ENCODE assay signal across 8 cellular contexts in the genomic region with DNA sequence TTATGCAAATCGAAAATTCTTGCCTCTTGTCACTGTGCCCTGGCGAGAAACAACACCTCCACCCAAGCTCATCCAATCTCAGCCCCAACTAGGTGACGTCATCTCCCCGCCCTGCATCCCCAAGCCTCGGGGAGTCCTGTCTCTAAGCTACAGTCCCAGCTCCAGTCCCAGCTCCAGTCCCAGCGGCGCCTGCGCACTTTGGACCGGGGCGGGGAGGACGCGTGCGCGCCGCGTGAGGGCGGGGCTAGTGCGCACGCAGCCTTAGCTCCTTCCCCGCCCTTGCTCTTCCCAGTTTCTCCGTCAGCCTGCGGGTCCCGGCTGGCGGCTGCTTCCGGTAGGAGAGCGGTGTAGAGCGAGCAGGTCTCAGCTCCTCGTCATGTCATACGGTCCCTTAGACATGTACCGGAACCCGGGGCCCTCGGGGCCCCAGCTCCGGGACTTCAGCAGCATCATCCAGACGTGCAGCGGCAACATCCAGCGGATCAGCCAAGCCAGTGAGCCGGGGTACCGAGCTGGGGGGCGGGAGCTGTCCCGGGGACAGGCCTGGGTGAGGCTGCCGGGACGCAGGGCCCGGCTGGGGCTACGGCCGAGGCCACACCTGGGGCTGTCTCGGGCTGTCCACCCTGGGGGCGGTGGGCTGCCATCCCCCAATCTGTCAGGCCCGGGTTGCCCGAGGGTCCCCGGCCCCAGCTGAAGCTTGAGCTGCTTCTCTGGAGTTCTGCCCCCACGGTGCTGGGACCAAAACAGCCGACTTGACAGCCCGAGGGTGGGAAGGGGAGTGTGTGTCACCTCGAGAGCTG. TPM values are rescaled to one million over a fixed set of nuclear protein-coding genes. Genes with fewer than 3 reads are reported as not detected.
A peak's percentile ranks its signal among the peaks of the same experiment; 100 is the strongest.
DNase-seq lines count a peak whose midpoint lies in the region; ATAC-seq, FAIRE-seq and TF ChIP-seq lines count a peak whose summit lies in the region.

A gene (plus strand): TSS at position 288 of the 800 bp plus-strand sequence. CDS start 89 bp downstream, at position 377.

- peaks cover 0 to 2% of the 10 kb centered on the region in 2 experiments for H3K36me3 ChIP-seq in keratinocyte (ENCODE audit: control insufficient read depth in 2 of 2, extremely low read depth in 1 of 2, insufficient read depth in 2 of 2, low read length in 2 of 2)

- DNase-seq in AG20443 (ENCODE audit: low spot score) (peak; percentile 100), NCI-H510A (lab: John Stamatoyannopoulos, UW) (peak; percentile 94), cerebellum (ENCODE audit: low spot score) (peak; percentile 99), keratinocyte (ENCODE audit: low read depth, low spot score) (peak; percentile 94)
- DNase-seq in activated CD4-positive, alpha-beta T cell treated with anti-CD3 and anti-CD28 coated beads for 1 hour, result peak; percentile 97
- DNase-seq in stimulated activated CD4-positive, alpha-beta T cell treated with anti-CD3 and anti-CD28 coated beads, Interleukin-15, amount 100 ng/mL, for 1 hour (ENCODE audit: low read depth in 1 of 2, low spot score in 1 of 2), result peak; percentile 96 to 97

- H3K9ac ChIP-seq in keratinocyte (ENCODE audit: control insufficient read depth, extremely low read depth, insufficient read depth, low read length), result peak within 1 kb of the TSS; percentile 90

- FAIRE-seq in keratinocyte (lab: Jason Lieb, UNC), result peak; percentile 67

- no peaks in the 10 kb centered on the region for H3K27me3 ChIP-seq in keratinocyte (ENCODE audit: control insufficient read depth, extremely low read depth, insufficient read depth, low read length)

- TF ChIP-seq POLR2A in GM19099 (IDR thresholded peaks at IDR 0.05; ENCODE audit: extremely low read depth, insufficient read length, low read depth), result peak; percentile 75

- no peaks in the 10 kb centered on the region for H4K20me1 ChIP-seq in keratinocyte (ENCODE audit: control insufficient read depth, extremely low read depth, insufficient read depth, low read length)

- peak within 1 kb of the TSS; percentile 84 to 97 (median 84) for H3K4me3 ChIP-seq in keratinocyte (ENCODE audit: control insufficient read depth in 2 of 3, extremely low read depth in 1 of 3, insufficient read depth in 2 of 3, low read depth in 1 of 3, low read length in 3 of 3)

- peaks cover 36% of the 10 kb centered on the region for H3K79me2 ChIP-seq in keratinocyte (ENCODE audit: control insufficient read depth, insufficient read depth, low read length)

- peak within 1 kb of the TSS; percentile 78 for H2AFZ ChIP-seq in keratinocyte (ENCODE audit: control insufficient read depth, low read length)

- ATAC-seq in HG03432 (IDR thresholded peaks at IDR 0.05; ENCODE audit: unreplicated experiment), result peak; percentile 90

- peaks cover 12% of the 10 kb centered on the region for H3K4me1 ChIP-seq in keratinocyte (ENCODE audit: control insufficient read depth, extremely low read depth, insufficient read depth, low read length)

- peak within 1 kb of the TSS; percentile 74 for H3K27ac ChIP-seq in keratinocyte (ENCODE audit: control insufficient read depth, insufficient read depth, low read length)

- dilution Hi-C loops in keratinocyte (cut with MboI; ENCODE audit: extremely low pct_ligation_motif_present, low sequenced_read_pairs), result no loop called here

- H3K9me1 ChIP-seq in keratinocyte (ENCODE audit: control insufficient read depth, extremely low read depth, insufficient read depth, low read length), result no peaks in the 10 kb centered on the region

- H3K4me2 ChIP-seq in keratinocyte (ENCODE audit: control insufficient read depth, extremely low read depth, insufficient read depth, low read depth, low read length), result peak within 1 kb of the TSS; percentile 74

- TF ChIP-seq CTCF in keratinocyte (optimal IDR thresholded peaks at IDR 0.05 in 1 of 3, IDR thresholded peaks at IDR 0.05 in 1 of 3, conservative IDR thresholded peaks at IDR 0.05 in 1 of 3; ENCODE audit: extremely low read depth in 1 of 3, insufficient read depth in 2 of 3, low read length in 3 of 3), result no peak

- H3K9me3 ChIP-seq in keratinocyte (ENCODE audit: control insufficient read depth, low read depth, low read length), result no peaks in the 10 kb centered on the region

RNA-seq across cellular contexts. Expression of the gene that starts here (rescaled TPM):
- 120 TPM for total RNA-seq in cerebellum
- polyA plus RNA-seq in keratinocyte, result 23.4 to 29.9 TPM (median 23.4 TPM) in 3 replicates
- polyA plus RNA-seq in keratinocyte (2011; ENCODE audit: low read depth), result 285 TPM
- polyA plus RNA-seq in keratinocyte (2011; cell fraction: cytosol; rRNA removed), result 21.5 and 36.5 TPM in 2 replicates
- 46.8 and 61.1 TPM in 2 replicates for polyA plus RNA-seq in keratinocyte (2011; cell fraction: nucleus; rRNA removed)
- polyA plus RNA-seq in keratinocyte (2012; ENCODE audit: low replicate concordance), result 19.0 and 38.4 TPM in 2 replicates
- polyA minus RNA-seq in keratinocyte, result 13.6 to 24.6 TPM (median 18.8 TPM) in 3 replicates
- 22.8 TPM for polyA minus RNA-seq in keratinocyte (2011; cell fraction: cytosol; rRNA and poly(A)+ RNA removed)
- polyA minus RNA-seq in keratinocyte (2011; cell fraction: nucleus; rRNA and poly(A)+ RNA removed), result 18.5 and 39.2 TPM in 2 replicates

Comparison
In these comparisons a context has a peak if more than half of its experiments do, and no peak if none do; other contexts are left out.
1. Peak in every context shown above with its lines: DNase-seq, ATAC-seq, H3K4me3 ChIP-seq and H3K27ac ChIP-seq.